ENCODE assay signal across 1 cellular context in the genomic region with DNA sequence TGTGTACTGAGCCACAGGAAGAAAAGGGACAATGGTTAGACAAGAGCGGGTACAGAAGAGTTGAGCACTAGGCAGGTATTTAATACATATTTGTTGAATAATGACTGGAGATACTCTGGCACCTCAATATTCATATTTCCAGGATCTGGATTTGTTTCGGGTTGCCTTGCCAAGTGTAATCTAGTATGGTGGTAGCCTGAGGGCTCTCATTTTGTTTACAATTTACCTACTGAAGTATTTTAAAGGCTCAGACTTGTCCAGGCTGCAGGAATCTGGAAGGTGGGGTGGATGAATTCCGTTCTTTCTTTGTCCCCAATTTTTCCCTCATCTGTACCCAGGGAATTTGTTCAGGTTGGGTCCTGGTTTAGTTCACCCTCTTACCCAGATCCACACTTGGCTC.
TF ChIP-seq lines count a peak whose summit lies in the region.

No MANE protein-coding gene starts in this region.

TF ChIP-seq in WTC11, 78 proteins besides CTCF, POLR2A, EP300 and RAD21 (continued from another document):
- TF ChIP-seq, protein P1, sequence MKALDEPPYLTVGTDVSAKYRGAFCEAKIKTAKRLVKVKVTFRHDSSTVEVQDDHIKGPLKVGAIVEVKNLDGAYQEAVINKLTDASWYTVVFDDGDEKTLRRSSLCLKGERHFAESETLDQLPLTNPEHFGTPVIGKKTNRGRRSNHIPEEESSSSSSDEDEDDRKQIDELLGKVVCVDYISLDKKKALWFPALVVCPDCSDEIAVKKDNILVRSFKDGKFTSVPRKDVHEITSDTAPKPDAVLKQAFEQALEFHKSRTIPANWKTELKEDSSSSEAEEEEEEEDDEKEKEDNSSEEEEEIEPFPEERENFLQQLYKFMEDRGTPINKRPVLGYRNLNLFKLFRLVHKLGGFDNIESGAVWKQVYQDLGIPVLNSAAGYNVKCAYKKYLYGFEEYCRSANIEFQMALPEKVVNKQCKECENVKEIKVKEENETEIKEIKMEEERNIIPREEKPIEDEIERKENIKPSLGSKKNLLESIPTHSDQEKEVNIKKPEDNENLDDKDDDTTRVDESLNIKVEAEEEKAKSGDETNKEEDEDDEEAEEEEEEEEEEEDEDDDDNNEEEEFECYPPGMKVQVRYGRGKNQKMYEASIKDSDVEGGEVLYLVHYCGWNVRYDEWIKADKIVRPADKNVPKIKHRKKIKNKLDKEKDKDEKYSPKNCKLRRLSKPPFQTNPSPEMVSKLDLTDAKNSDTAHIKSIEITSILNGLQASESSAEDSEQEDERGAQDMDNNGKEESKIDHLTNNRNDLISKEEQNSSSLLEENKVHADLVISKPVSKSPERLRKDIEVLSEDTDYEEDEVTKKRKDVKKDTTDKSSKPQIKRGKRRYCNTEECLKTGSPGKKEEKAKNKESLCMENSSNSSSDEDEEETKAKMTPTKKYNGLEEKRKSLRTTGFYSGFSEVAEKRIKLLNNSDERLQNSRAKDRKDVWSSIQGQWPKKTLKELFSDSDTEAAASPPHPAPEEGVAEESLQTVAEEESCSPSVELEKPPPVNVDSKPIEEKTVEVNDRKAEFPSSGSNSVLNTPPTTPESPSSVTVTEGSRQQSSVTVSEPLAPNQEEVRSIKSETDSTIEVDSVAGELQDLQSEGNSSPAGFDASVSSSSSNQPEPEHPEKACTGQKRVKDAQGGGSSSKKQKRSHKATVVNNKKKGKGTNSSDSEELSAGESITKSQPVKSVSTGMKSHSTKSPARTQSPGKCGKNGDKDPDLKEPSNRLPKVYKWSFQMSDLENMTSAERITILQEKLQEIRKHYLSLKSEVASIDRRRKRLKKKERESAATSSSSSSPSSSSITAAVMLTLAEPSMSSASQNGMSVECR (CRISPR knock-in tag; IDR thresholded peaks at IDR 0.05; ENCODE audit: borderline replicate concordance), result no peak
- TF ChIP-seq ZNF263 (CRISPR knock-in tag; IDR thresholded peaks at IDR 0.05; ENCODE audit: low read depth), result no peak
